21 cellular contexts compared by ENCODE assay signal in the genomic region with DNA sequence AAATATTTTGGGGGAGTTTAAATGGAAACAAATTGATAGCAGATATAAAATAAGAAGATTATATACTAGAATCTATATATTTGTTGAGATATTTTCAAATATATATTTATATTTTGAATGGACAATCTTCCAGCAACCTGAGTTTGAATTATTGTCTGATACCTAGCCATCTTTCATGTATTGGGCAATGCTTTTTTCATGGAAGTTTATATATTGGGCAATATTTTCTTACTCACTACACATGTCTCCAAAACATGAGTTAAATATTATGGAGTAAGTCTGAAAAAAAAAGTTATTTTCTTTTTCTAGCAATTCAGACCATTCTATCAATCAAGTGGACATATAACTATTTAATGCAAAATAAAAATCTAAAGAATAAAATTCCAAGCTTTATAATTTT.
"Had no signal": no experiment of that assay in that cellular context is flagged by ENCODE, and none has a peak within 500 bp of the region (broad histone marks: within the 10 kb centered on the region; RNA-seq: fewer than 3 reads in every experiment).

No MANE protein-coding gene starts in this region.

- DNase-seq: effector memory CD8-positive, alpha-beta T cell; esophagus squamous epithelium; glutamatergic neuron; immature natural killer cell; left colon; left ventricle myocardium superior; mesenchymal stem cell; midbrain; nucleus accumbens; ovary; right cardiac atrium; stimulated activated CD4-positive, alpha-beta T cell treated with anti-CD3 and anti-CD28 coated beads, Interleukin-4, amount 100 ng/mL, for 1 hour; stimulated activated CD8-positive, alpha-beta memory T cell treated with anti-CD3 and anti-CD28 coated beads, Interleukin-4, amount 100 ng/mL, for 48 hours; tibial artery; upper lobe of left lung; uterus had no signal

- H3K4me1 ChIP-seq: esophagus squamous epithelium, gastroesophageal sphincter, neural progenitor cell, tibial artery, upper lobe of left lung, uterus had no signal

- H3K27ac ChIP-seq: esophagus squamous epithelium, gastroesophageal sphincter, neural progenitor cell, ovary, tibial artery, upper lobe of left lung, uterus had no signal

- H3K27me3 ChIP-seq: esophagus squamous epithelium, gastroesophageal sphincter, neural progenitor cell, ovary, tibial artery, upper lobe of left lung, uterus had no signal

- ATAC-seq: effector memory CD8-positive, alpha-beta T cell; gastroesophageal sphincter; left colon; left ventricle myocardium superior; natural killer cell treated with Interleukin-12 subunit alpha and Interleukin-12 subunit beta and Interleukin-15 and Interleukin-18, amount 100 ng/mL, for 72 hours; right cardiac atrium; stimulated activated effector memory CD8-positive, alpha-beta T cell treated with anti-CD3 and anti-CD28 coated beads, Interleukin-12 subunit alpha, Interleukin-12 subunit beta, amount 100 ng/mL, for 72 hours had no signal

- H3K9me3 ChIP-seq: esophagus squamous epithelium, gastroesophageal sphincter, ovary, tibial artery, upper lobe of left lung, uterus had no signal

- H2AFZ ChIP-seq: neural progenitor cell had no signal

- H3K36me3 ChIP-seq: esophagus squamous epithelium, gastroesophageal sphincter, neural progenitor cell, ovary, tibial artery, upper lobe of left lung, uterus had no signal

- H3K4me3 ChIP-seq: esophagus squamous epithelium, gastroesophageal sphincter, lung, neural progenitor cell, ovary, tibial artery, upper lobe of left lung, uterus had no signal

- H3K4me2 ChIP-seq: neural progenitor cell had no signal

- H3K9ac ChIP-seq: neural progenitor cell had no signal
